2 cellular contexts compared by ENCODE assay signal in the genomic region with DNA sequence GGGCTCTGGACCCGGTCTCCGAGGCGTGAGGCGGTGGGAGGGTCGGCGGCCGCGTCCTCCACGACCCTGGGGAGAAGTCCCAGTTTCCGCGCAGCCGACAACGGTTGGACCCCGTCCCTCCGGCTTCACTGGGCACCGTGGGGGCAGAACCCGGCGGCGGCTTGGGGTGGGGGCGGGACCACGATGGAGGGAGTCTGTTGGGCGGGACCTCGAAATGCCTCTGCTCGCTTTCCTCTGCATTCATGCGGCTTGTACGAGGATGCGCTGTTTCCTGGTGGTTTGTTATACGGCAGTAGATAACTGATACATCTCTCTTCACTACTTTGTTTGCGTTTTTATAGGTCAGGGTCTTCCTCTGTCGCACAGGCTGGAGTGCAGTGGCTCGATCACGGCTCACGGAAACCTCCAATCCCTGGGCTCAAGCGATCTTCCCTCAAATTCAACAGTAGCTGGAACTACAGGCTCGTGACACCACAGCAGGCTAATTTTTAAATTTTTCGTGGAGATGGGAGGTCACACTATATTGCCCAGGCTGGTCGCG.
TF ChIP-seq lines count a peak whose summit lies in the region.

No MANE protein-coding gene starts in this region.

TF ChIP-seq in A549, 52 proteins besides CTCF, POLR2A, EP300 and RAD21:
- TF ChIP-seq CHD2 (IDR thresholded peaks at IDR 0.05; ENCODE audit: low read length, partially characterized antibody) (no peak), ZFP36 (IDR thresholded peaks at IDR 0.05; ENCODE audit: borderline replicate concordance, partially characterized antibody) (no peak), CBX2 (IDR thresholded peaks at IDR 0.05; ENCODE audit: borderline replicate concordance, low read depth) (no peak)
- TF ChIP-seq, protein P1, sequence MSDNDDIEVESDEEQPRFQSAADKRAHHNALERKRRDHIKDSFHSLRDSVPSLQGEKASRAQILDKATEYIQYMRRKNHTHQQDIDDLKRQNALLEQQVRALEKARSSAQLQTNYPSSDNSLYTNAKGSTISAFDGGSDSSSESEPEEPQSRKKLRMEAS (IDR thresholded peaks at IDR 0.05), result peak; percentile 15; the same call in 1 of the 2 replicates

TF ChIP-seq in HepG2, 621 proteins besides CTCF, POLR2A, EP300 and RAD21:
- TF ChIP-seq, protein P2, sequence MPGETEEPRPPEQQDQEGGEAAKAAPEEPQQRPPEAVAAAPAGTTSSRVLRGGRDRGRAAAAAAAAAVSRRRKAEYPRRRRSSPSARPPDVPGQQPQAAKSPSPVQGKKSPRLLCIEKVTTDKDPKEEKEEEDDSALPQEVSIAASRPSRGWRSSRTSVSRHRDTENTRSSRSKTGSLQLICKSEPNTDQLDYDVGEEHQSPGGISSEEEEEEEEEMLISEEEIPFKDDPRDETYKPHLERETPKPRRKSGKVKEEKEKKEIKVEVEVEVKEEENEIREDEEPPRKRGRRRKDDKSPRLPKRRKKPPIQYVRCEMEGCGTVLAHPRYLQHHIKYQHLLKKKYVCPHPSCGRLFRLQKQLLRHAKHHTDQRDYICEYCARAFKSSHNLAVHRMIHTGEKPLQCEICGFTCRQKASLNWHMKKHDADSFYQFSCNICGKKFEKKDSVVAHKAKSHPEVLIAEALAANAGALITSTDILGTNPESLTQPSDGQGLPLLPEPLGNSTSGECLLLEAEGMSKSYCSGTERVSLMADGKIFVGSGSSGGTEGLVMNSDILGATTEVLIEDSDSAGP (CRISPR knock-in tag; IDR thresholded peaks at IDR 0.05; ENCODE audit: borderline replicate concordance), result peak; percentile 10; the same call in 1 of the 2 replicates
- TF ChIP-seq, protein P3, sequence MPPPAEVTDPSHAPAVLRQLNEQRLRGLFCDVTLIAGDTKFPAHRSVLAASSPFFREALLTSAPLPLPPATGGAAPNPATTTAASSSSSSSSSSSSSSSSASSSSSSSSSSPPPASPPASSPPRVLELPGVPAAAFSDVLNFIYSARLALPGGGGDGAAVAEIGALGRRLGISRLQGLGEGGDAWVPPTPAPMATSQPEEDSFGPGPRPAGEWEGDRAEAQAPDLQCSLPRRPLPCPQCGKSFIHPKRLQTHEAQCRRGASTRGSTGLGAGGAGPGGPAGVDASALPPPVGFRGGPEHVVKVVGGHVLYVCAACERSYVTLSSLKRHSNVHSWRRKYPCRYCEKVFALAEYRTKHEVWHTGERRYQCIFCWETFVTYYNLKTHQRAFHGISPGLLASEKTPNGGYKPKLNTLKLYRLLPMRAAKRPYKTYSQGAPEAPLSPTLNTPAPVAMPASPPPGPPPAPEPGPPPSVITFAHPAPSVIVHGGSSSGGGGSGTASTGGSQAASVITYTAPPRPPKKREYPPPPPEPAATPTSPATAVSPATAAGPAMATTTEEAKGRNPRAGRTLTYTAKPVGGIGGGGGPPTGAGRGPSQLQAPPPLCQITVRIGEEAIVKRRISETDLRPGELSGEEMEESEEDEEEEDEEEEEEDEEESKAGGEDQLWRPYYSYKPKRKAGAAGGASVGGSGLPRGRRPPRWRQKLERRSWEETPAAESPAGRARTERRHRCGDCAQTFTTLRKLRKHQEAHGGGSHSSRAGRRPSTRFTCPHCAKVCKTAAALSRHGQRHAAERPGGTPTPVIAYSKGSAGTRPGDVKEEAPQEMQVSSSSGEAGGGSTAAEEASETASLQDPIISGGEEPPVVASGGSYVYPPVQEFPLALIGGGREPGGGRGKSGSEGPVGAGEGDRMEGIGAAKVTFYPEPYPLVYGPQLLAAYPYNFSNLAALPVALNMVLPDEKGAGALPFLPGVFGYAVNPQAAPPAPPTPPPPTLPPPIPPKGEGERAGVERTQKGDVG (CRISPR knock-in tag; IDR thresholded peaks at IDR 0.05; ENCODE audit: borderline replicate concordance), result 0 out of 2 replicates have a peak, but pooled peaks have one; percentile 84
- TF ChIP-seq ZNF333 (CRISPR knock-in tag; IDR thresholded peaks at IDR 0.05; ENCODE audit: borderline replicate concordance), result 0 out of 2 replicates have a peak, but pooled peaks have one; percentile 8
- no peak for TF ChIP-seq CENPT (CRISPR knock-in tag; IDR thresholded peaks at IDR 0.05; ENCODE audit: low read depth)
- no peak for TF ChIP-seq ZNF510 (CRISPR knock-in tag; IDR thresholded peaks at IDR 0.05; ENCODE audit: low read depth)
- TF ChIP-seq, protein P4, sequence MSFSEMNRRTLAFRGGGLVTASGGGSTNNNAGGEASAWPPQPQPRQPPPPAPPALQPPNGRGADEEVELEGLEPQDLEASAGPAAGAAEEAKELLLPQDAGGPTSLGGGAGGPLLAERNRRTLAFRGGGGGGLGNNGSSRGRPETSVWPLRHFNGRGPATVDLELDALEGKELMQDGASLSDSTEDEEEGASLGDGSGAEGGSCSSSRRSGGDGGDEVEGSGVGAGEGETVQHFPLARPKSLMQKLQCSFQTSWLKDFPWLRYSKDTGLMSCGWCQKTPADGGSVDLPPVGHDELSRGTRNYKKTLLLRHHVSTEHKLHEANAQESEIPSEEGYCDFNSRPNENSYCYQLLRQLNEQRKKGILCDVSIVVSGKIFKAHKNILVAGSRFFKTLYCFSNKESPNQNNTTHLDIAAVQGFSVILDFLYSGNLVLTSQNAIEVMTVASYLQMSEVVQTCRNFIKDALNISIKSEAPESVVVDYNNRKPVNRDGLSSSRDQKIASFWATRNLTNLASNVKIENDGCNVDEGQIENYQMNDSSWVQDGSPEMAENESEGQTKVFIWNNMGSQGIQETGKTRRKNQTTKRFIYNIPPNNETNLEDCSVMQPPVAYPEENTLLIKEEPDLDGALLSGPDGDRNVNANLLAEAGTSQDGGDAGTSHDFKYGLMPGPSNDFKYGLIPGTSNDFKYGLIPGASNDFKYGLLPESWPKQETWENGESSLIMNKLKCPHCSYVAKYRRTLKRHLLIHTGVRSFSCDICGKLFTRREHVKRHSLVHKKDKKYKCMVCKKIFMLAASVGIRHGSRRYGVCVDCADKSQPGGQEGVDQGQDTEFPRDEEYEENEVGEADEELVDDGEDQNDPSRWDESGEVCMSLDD (CRISPR knock-in tag; IDR thresholded peaks at IDR 0.05; ENCODE audit: borderline replicate concordance), result no peak
- TF ChIP-seq, protein P5, sequence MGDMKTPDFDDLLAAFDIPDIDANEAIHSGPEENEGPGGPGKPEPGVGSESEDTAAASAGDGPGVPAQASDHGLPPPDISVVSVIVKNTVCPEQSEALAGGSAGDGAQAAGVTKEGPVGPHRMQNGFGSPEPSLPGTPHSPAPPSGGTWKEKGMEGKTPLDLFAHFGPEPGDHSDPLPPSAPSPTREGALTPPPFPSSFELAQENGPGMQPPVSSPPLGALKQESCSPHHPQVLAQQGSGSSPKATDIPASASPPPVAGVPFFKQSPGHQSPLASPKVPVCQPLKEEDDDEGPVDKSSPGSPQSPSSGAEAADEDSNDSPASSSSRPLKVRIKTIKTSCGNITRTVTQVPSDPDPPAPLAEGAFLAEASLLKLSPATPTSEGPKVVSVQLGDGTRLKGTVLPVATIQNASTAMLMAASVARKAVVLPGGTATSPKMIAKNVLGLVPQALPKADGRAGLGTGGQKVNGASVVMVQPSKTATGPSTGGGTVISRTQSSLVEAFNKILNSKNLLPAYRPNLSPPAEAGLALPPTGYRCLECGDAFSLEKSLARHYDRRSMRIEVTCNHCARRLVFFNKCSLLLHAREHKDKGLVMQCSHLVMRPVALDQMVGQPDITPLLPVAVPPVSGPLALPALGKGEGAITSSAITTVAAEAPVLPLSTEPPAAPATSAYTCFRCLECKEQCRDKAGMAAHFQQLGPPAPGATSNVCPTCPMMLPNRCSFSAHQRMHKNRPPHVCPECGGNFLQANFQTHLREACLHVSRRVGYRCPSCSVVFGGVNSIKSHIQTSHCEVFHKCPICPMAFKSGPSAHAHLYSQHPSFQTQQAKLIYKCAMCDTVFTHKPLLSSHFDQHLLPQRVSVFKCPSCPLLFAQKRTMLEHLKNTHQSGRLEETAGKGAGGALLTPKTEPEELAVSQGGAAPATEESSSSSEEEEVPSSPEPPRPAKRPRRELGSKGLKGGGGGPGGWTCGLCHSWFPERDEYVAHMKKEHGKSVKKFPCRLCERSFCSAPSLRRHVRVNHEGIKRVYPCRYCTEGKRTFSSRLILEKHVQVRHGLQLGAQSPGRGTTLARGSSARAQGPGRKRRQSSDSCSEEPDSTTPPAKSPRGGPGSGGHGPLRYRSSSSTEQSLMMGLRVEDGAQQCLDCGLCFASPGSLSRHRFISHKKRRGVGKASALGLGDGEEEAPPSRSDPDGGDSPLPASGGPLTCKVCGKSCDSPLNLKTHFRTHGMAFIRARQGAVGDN (CRISPR knock-in tag; IDR thresholded peaks at IDR 0.05), result peak; percentile 25; the same call in 1 of the 2 replicates
- 0 out of 2 replicates have a peak, but pooled peaks have one; percentile 27 for TF ChIP-seq ZNF501 (CRISPR knock-in tag; IDR thresholded peaks at IDR 0.05)
- no peak for TF ChIP-seq ERF (CRISPR knock-in tag; IDR thresholded peaks at IDR 0.05)
- peak; percentile 32 for TF ChIP-seq PRPF4 (IDR thresholded peaks at IDR 0.05; ENCODE audit: low read depth, low read length, poor library complexity, severe bottlenecking)
- TF ChIP-seq RBAK (CRISPR knock-in tag; IDR thresholded peaks at IDR 0.05), result peak; percentile 63; the same call in 1 of the 2 replicates
- TF ChIP-seq MXI1 (IDR thresholded peaks at IDR 0.05; ENCODE audit: borderline replicate concordance, low read depth, low read length), result 0 out of 3 replicates have a peak, but pooled peaks have one; percentile 1
- TF ChIP-seq ZNF225 (CRISPR knock-in tag; IDR thresholded peaks at IDR 0.05), result 0 out of 2 replicates have a peak, but pooled peaks have one; percentile 25
- peak; percentile 86 for TF ChIP-seq ZBTB38 (CRISPR knock-in tag; IDR thresholded peaks at IDR 0.05)
